24 cellular contexts compared by ENCODE assay signal in genomic region chr21:46643379-46644177, GRCh38. TPM values are rescaled to one million over a fixed set of nuclear protein-coding genes. Genes with fewer than 3 reads are reported as not detected.
"Had no signal": no experiment of that assay in that cellular context is flagged by ENCODE, and none has a peak within 500 bp of the region (broad histone marks: within the 10 kb centered on the region; RNA-seq: fewer than 3 reads in every experiment).

No MANE protein-coding gene starts in this region.

- ATAC-seq: esophagus mucosa; gastrocnemius medialis; left colon; left ventricle myocardium superior; natural killer cell treated with Interleukin-12 subunit alpha and Interleukin-12 subunit beta and Interleukin-15 and Interleukin-18, amount 100 ng/mL, for 72 hours; pancreas; psoas muscle; right cardiac atrium; stimulated activated naive B cell treated with anti-CD40 and anti-IgM and Interleukin-4, amounts not matched to agents 10 μg/mL and 1 μg/mL and 100 μg/mL, for 72 hours had no signal

- H3K27me3 Mint-ChIP-seq: memory B cell; natural killer cell treated with Interleukin-12 subunit alpha and Interleukin-12 subunit beta and Interleukin-15 and Interleukin-18, amount 100 ng/mL, for 72 hours; stimulated activated naive B cell treated with anti-CD40 and anti-IgM and Interleukin-4, amounts not matched to agents 10 μg/mL and 1 μg/mL and 100 μg/mL, for 72 hours; type B pancreatic cell had no signal

- H3K9me3 Mint-ChIP-seq: memory B cell; natural killer cell treated with Interleukin-12 subunit alpha and Interleukin-12 subunit beta and Interleukin-15 and Interleukin-18, amount 100 ng/mL, for 72 hours; neural crest cell; stimulated activated naive B cell treated with anti-CD40 and anti-IgM and Interleukin-4, amounts not matched to agents 10 μg/mL and 1 μg/mL and 100 μg/mL, for 72 hours; type B pancreatic cell had no signal

- H3K27ac Mint-ChIP-seq: memory B cell; natural killer cell treated with Interleukin-12 subunit alpha and Interleukin-12 subunit beta and Interleukin-15 and Interleukin-18, amount 100 ng/mL, for 72 hours; stimulated activated naive B cell treated with anti-CD40 and anti-IgM and Interleukin-4, amounts not matched to agents 10 μg/mL and 1 μg/mL and 100 μg/mL, for 72 hours; type B pancreatic cell had no signal

- H3K4me3 Mint-ChIP-seq: memory B cell; natural killer cell treated with Interleukin-12 subunit alpha and Interleukin-12 subunit beta and Interleukin-15 and Interleukin-18, amount 100 ng/mL, for 72 hours; neural crest cell; stimulated activated naive B cell treated with anti-CD40 and anti-IgM and Interleukin-4, amounts not matched to agents 10 μg/mL and 1 μg/mL and 100 μg/mL, for 72 hours; type B pancreatic cell had no signal

- DNase-seq: central memory CD4-positive, alpha-beta T cell; dorsolateral prefrontal cortex; effector CD4-positive, alpha-beta T cell; foreskin fibroblast; gastrocnemius medialis; left colon; left ventricle myocardium superior; pancreas; psoas muscle; right cardiac atrium; spleen; stimulated activated CD4-positive, alpha-beta T cell treated with anti-CD3 and anti-CD28 coated beads, Interleukin-4, amount 100 ng/mL, for 4 hours; stimulated activated naive B cell treated with anti-CD40 and anti-IgM and Interleukin-4, amounts not matched to agents 10 μg/mL and 1 μg/mL and 100 μg/mL, for 72 hours; substantia nigra; testis; tibial artery had no signal

RNA-seq across cellular contexts. Expression of gene S100B, which starts 38.7 kb away (rescaled TPM):
- total RNA-seq: glomerular endothelial cell; kidney epithelial cell; natural killer cell treated with Interleukin-12 subunit alpha and Interleukin-12 subunit beta and Interleukin-15 and Interleukin-18, amount 100 ng/mL, for 72 hours; renal cortical epithelial cell had no signal
